1 cellular context compared by ENCODE assay signal in the genomic region with DNA sequence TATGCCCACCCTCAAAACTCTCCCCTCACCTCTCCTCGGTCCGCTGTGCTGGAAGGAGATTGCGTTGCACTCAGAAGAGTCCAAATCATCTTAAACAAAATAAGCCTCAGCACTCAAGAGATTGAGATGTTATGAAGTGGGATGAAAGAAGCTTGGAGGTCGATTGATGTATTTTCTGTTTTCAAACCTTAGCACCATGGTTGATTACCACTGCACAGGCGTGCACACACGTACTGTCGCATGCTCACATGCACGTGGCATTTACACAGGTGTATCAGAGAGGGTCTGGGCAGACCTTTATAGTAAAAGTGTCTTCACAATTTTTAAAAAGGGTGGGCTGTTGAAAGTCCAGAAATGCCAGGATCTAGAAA.
TF ChIP-seq lines count a peak whose summit lies in the region.

No MANE protein-coding gene starts in this region.

TF ChIP-seq in K562, 482 proteins besides CTCF, POLR2A, EP300 and RAD21 (continued from another document):
- TF ChIP-seq, protein P1, sequence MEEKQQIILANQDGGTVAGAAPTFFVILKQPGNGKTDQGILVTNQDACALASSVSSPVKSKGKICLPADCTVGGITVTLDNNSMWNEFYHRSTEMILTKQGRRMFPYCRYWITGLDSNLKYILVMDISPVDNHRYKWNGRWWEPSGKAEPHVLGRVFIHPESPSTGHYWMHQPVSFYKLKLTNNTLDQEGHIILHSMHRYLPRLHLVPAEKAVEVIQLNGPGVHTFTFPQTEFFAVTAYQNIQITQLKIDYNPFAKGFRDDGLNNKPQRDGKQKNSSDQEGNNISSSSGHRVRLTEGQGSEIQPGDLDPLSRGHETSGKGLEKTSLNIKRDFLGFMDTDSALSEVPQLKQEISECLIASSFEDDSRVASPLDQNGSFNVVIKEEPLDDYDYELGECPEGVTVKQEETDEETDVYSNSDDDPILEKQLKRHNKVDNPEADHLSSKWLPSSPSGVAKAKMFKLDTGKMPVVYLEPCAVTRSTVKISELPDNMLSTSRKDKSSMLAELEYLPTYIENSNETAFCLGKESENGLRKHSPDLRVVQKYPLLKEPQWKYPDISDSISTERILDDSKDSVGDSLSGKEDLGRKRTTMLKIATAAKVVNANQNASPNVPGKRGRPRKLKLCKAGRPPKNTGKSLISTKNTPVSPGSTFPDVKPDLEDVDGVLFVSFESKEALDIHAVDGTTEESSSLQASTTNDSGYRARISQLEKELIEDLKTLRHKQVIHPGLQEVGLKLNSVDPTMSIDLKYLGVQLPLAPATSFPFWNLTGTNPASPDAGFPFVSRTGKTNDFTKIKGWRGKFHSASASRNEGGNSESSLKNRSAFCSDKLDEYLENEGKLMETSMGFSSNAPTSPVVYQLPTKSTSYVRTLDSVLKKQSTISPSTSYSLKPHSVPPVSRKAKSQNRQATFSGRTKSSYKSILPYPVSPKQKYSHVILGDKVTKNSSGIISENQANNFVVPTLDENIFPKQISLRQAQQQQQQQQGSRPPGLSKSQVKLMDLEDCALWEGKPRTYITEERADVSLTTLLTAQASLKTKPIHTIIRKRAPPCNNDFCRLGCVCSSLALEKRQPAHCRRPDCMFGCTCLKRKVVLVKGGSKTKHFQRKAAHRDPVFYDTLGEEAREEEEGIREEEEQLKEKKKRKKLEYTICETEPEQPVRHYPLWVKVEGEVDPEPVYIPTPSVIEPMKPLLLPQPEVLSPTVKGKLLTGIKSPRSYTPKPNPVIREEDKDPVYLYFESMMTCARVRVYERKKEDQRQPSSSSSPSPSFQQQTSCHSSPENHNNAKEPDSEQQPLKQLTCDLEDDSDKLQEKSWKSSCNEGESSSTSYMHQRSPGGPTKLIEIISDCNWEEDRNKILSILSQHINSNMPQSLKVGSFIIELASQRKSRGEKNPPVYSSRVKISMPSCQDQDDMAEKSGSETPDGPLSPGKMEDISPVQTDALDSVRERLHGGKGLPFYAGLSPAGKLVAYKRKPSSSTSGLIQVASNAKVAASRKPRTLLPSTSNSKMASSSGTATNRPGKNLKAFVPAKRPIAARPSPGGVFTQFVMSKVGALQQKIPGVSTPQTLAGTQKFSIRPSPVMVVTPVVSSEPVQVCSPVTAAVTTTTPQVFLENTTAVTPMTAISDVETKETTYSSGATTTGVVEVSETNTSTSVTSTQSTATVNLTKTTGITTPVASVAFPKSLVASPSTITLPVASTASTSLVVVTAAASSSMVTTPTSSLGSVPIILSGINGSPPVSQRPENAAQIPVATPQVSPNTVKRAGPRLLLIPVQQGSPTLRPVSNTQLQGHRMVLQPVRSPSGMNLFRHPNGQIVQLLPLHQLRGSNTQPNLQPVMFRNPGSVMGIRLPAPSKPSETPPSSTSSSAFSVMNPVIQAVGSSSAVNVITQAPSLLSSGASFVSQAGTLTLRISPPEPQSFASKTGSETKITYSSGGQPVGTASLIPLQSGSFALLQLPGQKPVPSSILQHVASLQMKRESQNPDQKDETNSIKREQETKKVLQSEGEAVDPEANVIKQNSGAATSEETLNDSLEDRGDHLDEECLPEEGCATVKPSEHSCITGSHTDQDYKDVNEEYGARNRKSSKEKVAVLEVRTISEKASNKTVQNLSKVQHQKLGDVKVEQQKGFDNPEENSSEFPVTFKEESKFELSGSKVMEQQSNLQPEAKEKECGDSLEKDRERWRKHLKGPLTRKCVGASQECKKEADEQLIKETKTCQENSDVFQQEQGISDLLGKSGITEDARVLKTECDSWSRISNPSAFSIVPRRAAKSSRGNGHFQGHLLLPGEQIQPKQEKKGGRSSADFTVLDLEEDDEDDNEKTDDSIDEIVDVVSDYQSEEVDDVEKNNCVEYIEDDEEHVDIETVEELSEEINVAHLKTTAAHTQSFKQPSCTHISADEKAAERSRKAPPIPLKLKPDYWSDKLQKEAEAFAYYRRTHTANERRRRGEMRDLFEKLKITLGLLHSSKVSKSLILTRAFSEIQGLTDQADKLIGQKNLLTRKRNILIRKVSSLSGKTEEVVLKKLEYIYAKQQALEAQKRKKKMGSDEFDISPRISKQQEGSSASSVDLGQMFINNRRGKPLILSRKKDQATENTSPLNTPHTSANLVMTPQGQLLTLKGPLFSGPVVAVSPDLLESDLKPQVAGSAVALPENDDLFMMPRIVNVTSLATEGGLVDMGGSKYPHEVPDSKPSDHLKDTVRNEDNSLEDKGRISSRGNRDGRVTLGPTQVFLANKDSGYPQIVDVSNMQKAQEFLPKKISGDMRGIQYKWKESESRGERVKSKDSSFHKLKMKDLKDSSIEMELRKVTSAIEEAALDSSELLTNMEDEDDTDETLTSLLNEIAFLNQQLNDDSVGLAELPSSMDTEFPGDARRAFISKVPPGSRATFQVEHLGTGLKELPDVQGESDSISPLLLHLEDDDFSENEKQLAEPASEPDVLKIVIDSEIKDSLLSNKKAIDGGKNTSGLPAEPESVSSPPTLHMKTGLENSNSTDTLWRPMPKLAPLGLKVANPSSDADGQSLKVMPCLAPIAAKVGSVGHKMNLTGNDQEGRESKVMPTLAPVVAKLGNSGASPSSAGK (IDR thresholded peaks at IDR 0.05): peak; percentile 74
- TF ChIP-seq, protein P2, sequence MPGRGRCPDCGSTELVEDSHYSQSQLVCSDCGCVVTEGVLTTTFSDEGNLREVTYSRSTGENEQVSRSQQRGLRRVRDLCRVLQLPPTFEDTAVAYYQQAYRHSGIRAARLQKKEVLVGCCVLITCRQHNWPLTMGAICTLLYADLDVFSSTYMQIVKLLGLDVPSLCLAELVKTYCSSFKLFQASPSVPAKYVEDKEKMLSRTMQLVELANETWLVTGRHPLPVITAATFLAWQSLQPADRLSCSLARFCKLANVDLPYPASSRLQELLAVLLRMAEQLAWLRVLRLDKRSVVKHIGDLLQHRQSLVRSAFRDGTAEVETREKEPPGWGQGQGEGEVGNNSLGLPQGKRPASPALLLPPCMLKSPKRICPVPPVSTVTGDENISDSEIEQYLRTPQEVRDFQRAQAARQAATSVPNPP (IDR thresholded peaks at IDR 0.05; ENCODE audit: borderline replicate concordance, insufficient read depth, insufficient read length): no peak
- 0 out of 2 replicates have a peak, but pooled peaks have one; percentile 4 for TF ChIP-seq GABPB1 (CRISPR knock-in tag; IDR thresholded peaks at IDR 0.05)
- TF ChIP-seq, protein P3, sequence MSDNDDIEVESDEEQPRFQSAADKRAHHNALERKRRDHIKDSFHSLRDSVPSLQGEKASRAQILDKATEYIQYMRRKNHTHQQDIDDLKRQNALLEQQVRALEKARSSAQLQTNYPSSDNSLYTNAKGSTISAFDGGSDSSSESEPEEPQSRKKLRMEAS (CRISPR knock-in tag; IDR thresholded peaks at IDR 0.05): no peak
TF ChIP-seq in K562: peak in this region for 11.
